Comparison of ENCODE assay signal across 21 cellular contexts in the genomic region with DNA sequence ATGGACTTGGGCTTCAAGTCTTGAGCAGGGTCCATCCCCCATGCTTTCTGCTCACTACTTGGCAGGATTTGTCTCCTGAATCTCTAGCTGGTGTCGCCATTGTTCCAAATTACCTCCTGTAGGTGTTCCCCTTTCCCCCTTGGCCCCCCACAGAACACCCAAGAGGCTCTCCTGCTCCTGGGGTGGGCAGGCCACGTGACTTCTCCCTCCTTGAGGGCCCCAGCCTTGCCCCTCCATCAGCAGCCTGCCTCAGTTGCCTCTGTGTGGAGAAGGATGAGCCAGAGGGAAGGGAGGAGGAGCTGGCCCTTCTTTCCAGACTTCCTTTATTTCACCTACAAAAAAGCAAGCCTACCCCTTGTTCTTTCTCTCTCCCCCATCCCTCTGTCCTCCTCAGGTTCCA. TPM values are rescaled to one million over a fixed set of nuclear protein-coding genes. Genes with fewer than 3 reads are reported as not detected.
A peak's percentile ranks its signal among the peaks of the same experiment; 100 is the strongest.
DNase-seq lines count a peak whose midpoint lies in the region; ATAC-seq, FAIRE-seq and TF ChIP-seq lines count a peak whose summit lies in the region.
"Had no signal": no experiment of that assay in that cellular context is flagged by ENCODE, and none has a peak within 500 bp of the region (broad histone marks: within the 10 kb centered on the region; RNA-seq: fewer than 3 reads in every experiment).

No MANE protein-coding gene starts in this region.

- peaks cover 100% of the 10 kb centered on the region for H3K27me3 ChIP-seq in left ventricle myocardium inferior (ENCODE audit: low read depth)
- peaks cover 0 to 10% (median 0%) of the 10 kb centered on the region in 11 experiments; a peak in 8 of 22 replicates for H3K27me3 ChIP-seq in BLaER1 treated with 17β-estradiol and CSF1 and Interleukin-3, amounts not matched to agents 10 nM and 100 nM
- peaks cover 28 to 74% (median 41%) of the 10 kb centered on the region in 3 donors for H3K27me3 ChIP-seq in sigmoid colon

- no peak for ATAC-seq in HG02852 (IDR thresholded peaks at IDR 0.05; ENCODE audit: unreplicated experiment)
- ATAC-seq: HepG2 had no signal

- H3K9me3 ChIP-seq in left ventricle myocardium inferior (replicated peaks) = no peaks in the 10 kb centered on the region
- H3K9me3 ChIP-seq in BLaER1 treated with 17β-estradiol and CSF1 and Interleukin-3, amounts not matched to agents 10 nM and 100 nM (replicated peaks in 1 of 11) = peaks cover 0 to 7% (median 0%) of the 10 kb centered on the region in 11 experiments; a peak in 1 of 22 replicates
- H3K9me3 ChIP-seq in kidney (ENCODE audit: control insufficient read depth in 1 of 2, low read length in 2 of 2) = no peaks in the 10 kb centered on the region
- H3K9me3 ChIP-seq in sigmoid colon = no peaks in the 10 kb centered on the region
- H3K9me3 ChIP-seq: Caco-2 had no signal

- no peaks in the 10 kb centered on the region for H3K36me3 ChIP-seq in left ventricle myocardium inferior
- no peaks in the 10 kb centered on the region for H3K36me3 ChIP-seq in BLaER1 treated with 17β-estradiol and CSF1 and Interleukin-3, amounts not matched to agents 10 nM and 100 nM
- no peaks in the 10 kb centered on the region for H3K36me3 ChIP-seq in kidney (ENCODE audit: control insufficient read depth in 1 of 2, insufficient read depth in 2 of 2, low read length in 2 of 2)
- no peaks in the 10 kb centered on the region for H3K36me3 ChIP-seq in sigmoid colon

- H4K20me1 ChIP-seq in BLaER1 treated with 17β-estradiol and CSF1 and Interleukin-3, amounts not matched to agents 10 nM and 100 nM = peaks cover 0 to 49% (median 19%) of the 10 kb centered on the region in 11 experiments; a peak in 12 of 22 replicates

- H3K27ac ChIP-seq in left ventricle myocardium inferior (replicated peaks) (no peak overlapping the region), kidney (ENCODE audit: low read depth in 2 of 2, low read length in 2 of 2) (no peak overlapping the region), sigmoid colon (no peak overlapping the region)
- no peak overlapping the region for H3K27ac ChIP-seq in BLaER1 treated with 17β-estradiol and CSF1 and Interleukin-3, amounts not matched to agents 10 nM and 100 nM
- H3K27ac ChIP-seq: 22Rv1 had no signal

- TF ChIP-seq EP300 in sigmoid colon (IDR thresholded peaks at IDR 0.05) = no peak

- intact Hi-C loops in cardiac septum (cut with DNase I) = no loop called here
- intact Hi-C loops in left ventricle myocardium inferior (cut with micrococcal nuclease) = no loop called here
- intact Hi-C loops in kidney (cut with DNase I) = no loop called here
- intact Hi-C loops in sigmoid colon (cut with DNase I) = no loop called here

- peak overlapping the region in 8 of 11 experiments; percentile 31 to 65 (median 48); a peak in 14 of 22 replicates for H3K4me2 ChIP-seq in BLaER1 treated with 17β-estradiol and CSF1 and Interleukin-3, amounts not matched to agents 10 nM and 100 nM
- H3K4me2 ChIP-seq: GM23338 had no signal

- H3K4me1 ChIP-seq in left ventricle myocardium inferior (no peaks in the 10 kb centered on the region), kidney (ENCODE audit: control insufficient read depth in 1 of 2, insufficient read depth in 1 of 2, low read depth in 1 of 2, low read length in 2 of 2) (peaks cover 0 to 2% of the 10 kb centered on the region in 2 donors), sigmoid colon (peaks cover 0 to 8% (median 0%) of the 10 kb centered on the region in 4 donors)
- H3K4me1 ChIP-seq in BLaER1 treated with 17β-estradiol and CSF1 and Interleukin-3, amounts not matched to agents 10 nM and 100 nM = peaks cover 0 to 45% (median 21%) of the 10 kb centered on the region in 10 experiments; a peak in 12 of 20 replicates
- H3K4me1 ChIP-seq: Caco-2 had no signal

- TF ChIP-seq POLR2A in sigmoid colon (IDR thresholded peaks at IDR 0.05) = no peak

- DNase-seq in cardiac septum (ENCODE audit: low spot score) = peak; percentile 66
- DNase-seq in left ventricle myocardium inferior = no peak
- peak; percentile 25 for DNase-seq in kidney
- DNase-seq in sigmoid colon = peak; percentile 14
- no peak for DNase-seq in COLO668 (lab: John Stamatoyannopoulos, UW; ENCODE audit: unreplicated experiment)
- no peak for DNase-seq in NK-92 (lab: John Stamatoyannopoulos, UW; ENCODE audit: unreplicated experiment)
- DNase-seq: C1 segment of cervical spinal cord; CD4-positive, CD25-positive, alpha-beta regulatory T cell; CD8-positive, alpha-beta memory T cell; DMS79; GDM1 had no signal

- H3K9ac ChIP-seq in BLaER1 treated with 17β-estradiol and CSF1 and Interleukin-3, amounts not matched to agents 10 nM and 100 nM = no peak overlapping the region
- H3K9ac ChIP-seq in kidney (ENCODE audit: low read length in 2 of 2) = no peak overlapping the region

- no peak for FAIRE-seq in kidney (lab: Jason Lieb, UNC)
- FAIRE-seq: D721Med, HepG2 had no signal

- H3K4me3 ChIP-seq in left ventricle myocardium inferior (no peak overlapping the region), kidney (ENCODE audit: low read length in 2 of 2) (no peak overlapping the region), sigmoid colon (no peak overlapping the region)
- no peak overlapping the region for H3K4me3 ChIP-seq in BLaER1 treated with 17β-estradiol and CSF1 and Interleukin-3, amounts not matched to agents 10 nM and 100 nM
- H3K4me3 ChIP-seq: GM23338 had no signal

- no peak for TF ChIP-seq CTCF in left ventricle myocardium inferior (IDR thresholded peaks at IDR 0.05; ENCODE audit: borderline replicate concordance)
- TF ChIP-seq CTCF in kidney (IDR thresholded peaks at IDR 0.05; ENCODE audit: borderline replicate concordance, extremely low read depth, insufficient read depth) = no peak
- no peak for TF ChIP-seq CTCF in sigmoid colon (IDR thresholded peaks at IDR 0.05)

- WGBS in sigmoid colon, 2 donors = 41 to 65% methylated on average over 2 of the region's 2 CpGs

RNA-seq across cellular contexts. Expression of a gene that starts 1.8 kb away (rescaled TPM):
- not detected for total RNA-seq in cardiac septum
- not detected for total RNA-seq in left ventricle myocardium inferior
- not detected for total RNA-seq in kidney
- not detected for polyA plus RNA-seq in kidney (ENCODE audit: insufficient read depth, low read depth, low replicate concordance)
- total RNA-seq in sigmoid colon = under 1 TPM in 1 of 4 donors, not detected in 3; 0.28 TPM
- polyA plus RNA-seq in sigmoid colon = under 1 TPM in 1 of 3 donors, not detected in 2; 0.04 TPM
- total RNA-seq: A673; CD4-positive, CD25-positive, alpha-beta regulatory T cell; CD8-positive, alpha-beta memory T cell; Daoy had no signal
- polyA plus RNA-seq: CD4-positive, CD25-positive, alpha-beta regulatory T cell; CD8-positive, alpha-beta memory T cell; IgD-negative memory B cell had no signal

RNA-seq across cellular contexts. Expression of a gene that starts 10.5 kb away (rescaled TPM):
- 0.30 TPM for total RNA-seq in cardiac septum
- total RNA-seq in left ventricle myocardium inferior = 0.27 TPM
- 2.6 TPM for total RNA-seq in kidney
- 1.2 TPM for polyA plus RNA-seq in kidney (ENCODE audit: insufficient read depth, low read depth, low replicate concordance)
- total RNA-seq in sigmoid colon = 1 to 10 TPM in 3 of 4 donors, under 1 TPM in 1; 0.54 to 8.3 (median 3.0) TPM
- polyA plus RNA-seq in sigmoid colon = 1 to 10 TPM in 2 of 3 donors, under 1 TPM in 1; 0.46 to 2.4 (median 1.8) TPM
- total RNA-seq: CD4-positive, CD25-positive, alpha-beta regulatory T cell; CD8-positive, alpha-beta memory T cell had no signal
- polyA plus RNA-seq: CD4-positive, CD25-positive, alpha-beta regulatory T cell; CD8-positive, alpha-beta memory T cell; IgD-negative memory B cell had no signal

Comparison
In these comparisons a context has a peak if more than half of its experiments do, and no peak if none do; other contexts are left out.
1. DNase-seq: peak in cardiac septum (single experiment), kidney (single experiment) and sigmoid colon (single experiment); none in left ventricle myocardium inferior (single experiment), COLO668 (single experiment) and NK-92 (single experiment).